Comparison of ENCODE assay signal across 1 cellular context in the genomic region with DNA sequence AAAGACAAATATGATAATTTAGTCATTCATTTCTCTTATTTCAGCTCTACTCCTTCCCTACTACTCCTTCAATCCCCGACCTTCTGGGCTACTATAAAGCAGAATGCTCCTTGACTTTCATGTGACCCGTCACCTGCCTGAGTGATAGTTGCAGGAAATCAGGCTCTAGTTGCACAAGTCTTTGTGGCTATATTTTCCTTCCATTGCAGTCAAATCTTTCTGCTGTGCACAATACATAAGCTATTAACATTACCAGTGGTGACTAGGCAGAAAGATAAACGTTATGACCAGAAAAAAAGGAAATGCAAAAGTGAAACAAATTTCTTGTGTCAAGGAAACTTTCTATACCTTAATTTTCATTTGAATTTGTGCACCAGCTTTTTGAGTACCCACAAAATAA.
TF ChIP-seq lines count a peak whose summit lies in the region.

No MANE protein-coding gene starts in this region.

TF ChIP-seq in K562, 482 proteins besides CTCF, POLR2A, EP300 and RAD21 (continued from another document and continues in another):
- TF ChIP-seq, protein P1, sequence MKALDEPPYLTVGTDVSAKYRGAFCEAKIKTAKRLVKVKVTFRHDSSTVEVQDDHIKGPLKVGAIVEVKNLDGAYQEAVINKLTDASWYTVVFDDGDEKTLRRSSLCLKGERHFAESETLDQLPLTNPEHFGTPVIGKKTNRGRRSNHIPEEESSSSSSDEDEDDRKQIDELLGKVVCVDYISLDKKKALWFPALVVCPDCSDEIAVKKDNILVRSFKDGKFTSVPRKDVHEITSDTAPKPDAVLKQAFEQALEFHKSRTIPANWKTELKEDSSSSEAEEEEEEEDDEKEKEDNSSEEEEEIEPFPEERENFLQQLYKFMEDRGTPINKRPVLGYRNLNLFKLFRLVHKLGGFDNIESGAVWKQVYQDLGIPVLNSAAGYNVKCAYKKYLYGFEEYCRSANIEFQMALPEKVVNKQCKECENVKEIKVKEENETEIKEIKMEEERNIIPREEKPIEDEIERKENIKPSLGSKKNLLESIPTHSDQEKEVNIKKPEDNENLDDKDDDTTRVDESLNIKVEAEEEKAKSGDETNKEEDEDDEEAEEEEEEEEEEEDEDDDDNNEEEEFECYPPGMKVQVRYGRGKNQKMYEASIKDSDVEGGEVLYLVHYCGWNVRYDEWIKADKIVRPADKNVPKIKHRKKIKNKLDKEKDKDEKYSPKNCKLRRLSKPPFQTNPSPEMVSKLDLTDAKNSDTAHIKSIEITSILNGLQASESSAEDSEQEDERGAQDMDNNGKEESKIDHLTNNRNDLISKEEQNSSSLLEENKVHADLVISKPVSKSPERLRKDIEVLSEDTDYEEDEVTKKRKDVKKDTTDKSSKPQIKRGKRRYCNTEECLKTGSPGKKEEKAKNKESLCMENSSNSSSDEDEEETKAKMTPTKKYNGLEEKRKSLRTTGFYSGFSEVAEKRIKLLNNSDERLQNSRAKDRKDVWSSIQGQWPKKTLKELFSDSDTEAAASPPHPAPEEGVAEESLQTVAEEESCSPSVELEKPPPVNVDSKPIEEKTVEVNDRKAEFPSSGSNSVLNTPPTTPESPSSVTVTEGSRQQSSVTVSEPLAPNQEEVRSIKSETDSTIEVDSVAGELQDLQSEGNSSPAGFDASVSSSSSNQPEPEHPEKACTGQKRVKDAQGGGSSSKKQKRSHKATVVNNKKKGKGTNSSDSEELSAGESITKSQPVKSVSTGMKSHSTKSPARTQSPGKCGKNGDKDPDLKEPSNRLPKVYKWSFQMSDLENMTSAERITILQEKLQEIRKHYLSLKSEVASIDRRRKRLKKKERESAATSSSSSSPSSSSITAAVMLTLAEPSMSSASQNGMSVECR (CRISPR knock-in tag; IDR thresholded peaks at IDR 0.05) = no peak
- TF ChIP-seq CTBP1 (IDR thresholded peaks at IDR 0.05; ENCODE audit: borderline replicate concordance) = no peak
- 0 out of 2 replicates have a peak, but pooled peaks have one; percentile 26 for TF ChIP-seq JUND (IDR thresholded peaks at IDR 0.05; ENCODE audit: borderline replicate concordance, low read depth, low read length)
- peak; percentile 31; the same call in 1 of the 3 replicates for TF ChIP-seq JUND (tag; IDR thresholded peaks at IDR 0.05; ENCODE audit: borderline replicate concordance, low read depth, low read length)
- no peak for TF ChIP-seq HIVEP1 (CRISPR knock-in tag; IDR thresholded peaks at IDR 0.05)
- no peak for TF ChIP-seq SP2 (IDR thresholded peaks at IDR 0.05; ENCODE audit: extremely low read depth, low read depth, low read length, poor library complexity, severe bottlenecking)
- TF ChIP-seq, protein P2, sequence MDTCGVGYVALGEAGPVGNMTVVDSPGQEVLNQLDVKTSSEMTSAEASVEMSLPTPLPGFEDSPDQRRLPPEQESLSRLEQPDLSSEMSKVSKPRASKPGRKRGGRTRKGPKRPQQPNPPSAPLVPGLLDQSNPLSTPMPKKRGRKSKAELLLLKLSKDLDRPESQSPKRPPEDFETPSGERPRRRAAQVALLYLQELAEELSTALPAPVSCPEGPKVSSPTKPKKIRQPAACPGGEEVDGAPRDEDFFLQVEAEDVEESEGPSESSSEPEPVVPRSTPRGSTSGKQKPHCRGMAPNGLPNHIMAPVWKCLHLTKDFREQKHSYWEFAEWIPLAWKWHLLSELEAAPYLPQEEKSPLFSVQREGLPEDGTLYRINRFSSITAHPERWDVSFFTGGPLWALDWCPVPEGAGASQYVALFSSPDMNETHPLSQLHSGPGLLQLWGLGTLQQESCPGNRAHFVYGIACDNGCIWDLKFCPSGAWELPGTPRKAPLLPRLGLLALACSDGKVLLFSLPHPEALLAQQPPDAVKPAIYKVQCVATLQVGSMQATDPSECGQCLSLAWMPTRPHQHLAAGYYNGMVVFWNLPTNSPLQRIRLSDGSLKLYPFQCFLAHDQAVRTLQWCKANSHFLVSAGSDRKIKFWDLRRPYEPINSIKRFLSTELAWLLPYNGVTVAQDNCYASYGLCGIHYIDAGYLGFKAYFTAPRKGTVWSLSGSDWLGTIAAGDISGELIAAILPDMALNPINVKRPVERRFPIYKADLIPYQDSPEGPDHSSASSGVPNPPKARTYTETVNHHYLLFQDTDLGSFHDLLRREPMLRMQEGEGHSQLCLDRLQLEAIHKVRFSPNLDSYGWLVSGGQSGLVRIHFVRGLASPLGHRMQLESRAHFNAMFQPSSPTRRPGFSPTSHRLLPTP (IDR thresholded peaks at IDR 0.05; ENCODE audit: borderline replicate concordance, extremely low read depth, insufficient read length) = no peak
- TF ChIP-seq, protein P3, sequence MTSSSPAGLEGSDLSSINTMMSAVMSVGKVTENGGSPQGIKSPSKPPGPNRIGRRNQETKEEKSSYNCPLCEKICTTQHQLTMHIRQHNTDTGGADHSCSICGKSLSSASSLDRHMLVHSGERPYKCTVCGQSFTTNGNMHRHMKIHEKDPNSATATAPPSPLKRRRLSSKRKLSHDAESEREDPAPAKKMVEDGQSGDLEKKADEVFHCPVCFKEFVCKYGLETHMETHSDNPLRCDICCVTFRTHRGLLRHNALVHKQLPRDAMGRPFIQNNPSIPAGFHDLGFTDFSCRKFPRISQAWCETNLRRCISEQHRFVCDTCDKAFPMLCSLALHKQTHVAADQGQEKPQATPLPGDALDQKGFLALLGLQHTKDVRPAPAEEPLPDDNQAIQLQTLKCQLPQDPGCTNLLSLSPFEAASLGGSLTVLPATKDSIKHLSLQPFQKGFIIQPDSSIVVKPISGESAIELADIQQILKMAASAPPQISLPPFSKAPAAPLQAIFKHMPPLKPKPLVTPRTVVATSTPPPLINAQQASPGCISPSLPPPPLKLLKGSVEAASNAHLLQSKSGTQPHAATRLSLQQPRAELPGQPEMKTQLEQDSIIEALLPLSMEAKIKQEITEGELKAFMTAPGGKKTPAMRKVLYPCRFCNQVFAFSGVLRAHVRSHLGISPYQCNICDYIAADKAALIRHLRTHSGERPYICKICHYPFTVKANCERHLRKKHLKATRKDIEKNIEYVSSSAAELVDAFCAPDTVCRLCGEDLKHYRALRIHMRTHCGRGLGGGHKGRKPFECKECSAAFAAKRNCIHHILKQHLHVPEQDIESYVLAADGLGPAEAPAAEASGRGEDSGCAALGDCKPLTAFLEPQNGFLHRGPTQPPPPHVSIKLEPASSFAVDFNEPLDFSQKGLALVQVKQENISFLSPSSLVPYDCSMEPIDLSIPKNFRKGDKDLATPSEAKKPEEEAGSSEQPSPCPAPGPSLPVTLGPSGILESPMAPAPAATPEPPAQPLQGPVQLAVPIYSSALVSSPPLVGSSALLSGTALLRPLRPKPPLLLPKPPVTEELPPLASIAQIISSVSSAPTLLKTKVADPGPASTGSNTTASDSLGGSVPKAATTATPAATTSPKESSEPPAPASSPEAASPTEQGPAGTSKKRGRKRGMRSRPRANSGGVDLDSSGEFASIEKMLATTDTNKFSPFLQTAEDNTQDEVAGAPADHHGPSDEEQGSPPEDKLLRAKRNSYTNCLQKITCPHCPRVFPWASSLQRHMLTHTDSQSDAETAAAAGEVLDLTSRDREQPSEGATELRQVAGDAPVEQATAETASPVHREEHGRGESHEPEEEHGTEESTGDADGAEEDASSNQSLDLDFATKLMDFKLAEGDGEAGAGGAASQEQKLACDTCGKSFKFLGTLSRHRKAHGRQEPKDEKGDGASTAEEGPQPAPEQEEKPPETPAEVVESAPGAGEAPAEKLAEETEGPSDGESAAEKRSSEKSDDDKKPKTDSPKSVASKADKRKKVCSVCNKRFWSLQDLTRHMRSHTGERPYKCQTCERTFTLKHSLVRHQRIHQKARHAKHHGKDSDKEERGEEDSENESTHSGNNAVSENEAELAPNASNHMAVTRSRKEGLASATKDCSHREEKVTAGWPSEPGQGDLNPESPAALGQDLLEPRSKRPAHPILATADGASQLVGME (CRISPR knock-in tag; IDR thresholded peaks at IDR 0.05) = no peak
- TF ChIP-seq ZFPM2 (CRISPR knock-in tag; IDR thresholded peaks at IDR 0.05) = no peak
- TF ChIP-seq KLF6 (CRISPR knock-in tag; IDR thresholded peaks at IDR 0.05; ENCODE audit: borderline replicate concordance) = no peak
- TF ChIP-seq SP1 (CRISPR knock-in tag; IDR thresholded peaks at IDR 0.05) = no peak
- no peak for TF ChIP-seq TGIF2 (CRISPR knock-in tag; IDR thresholded peaks at IDR 0.05)
- no peak for TF ChIP-seq ZNF197 (CRISPR knock-in tag; IDR thresholded peaks at IDR 0.05; ENCODE audit: low read depth)
- TF ChIP-seq BCL6 (CRISPR knock-in tag; IDR thresholded peaks at IDR 0.05) = no peak
- TF ChIP-seq, protein P4, sequence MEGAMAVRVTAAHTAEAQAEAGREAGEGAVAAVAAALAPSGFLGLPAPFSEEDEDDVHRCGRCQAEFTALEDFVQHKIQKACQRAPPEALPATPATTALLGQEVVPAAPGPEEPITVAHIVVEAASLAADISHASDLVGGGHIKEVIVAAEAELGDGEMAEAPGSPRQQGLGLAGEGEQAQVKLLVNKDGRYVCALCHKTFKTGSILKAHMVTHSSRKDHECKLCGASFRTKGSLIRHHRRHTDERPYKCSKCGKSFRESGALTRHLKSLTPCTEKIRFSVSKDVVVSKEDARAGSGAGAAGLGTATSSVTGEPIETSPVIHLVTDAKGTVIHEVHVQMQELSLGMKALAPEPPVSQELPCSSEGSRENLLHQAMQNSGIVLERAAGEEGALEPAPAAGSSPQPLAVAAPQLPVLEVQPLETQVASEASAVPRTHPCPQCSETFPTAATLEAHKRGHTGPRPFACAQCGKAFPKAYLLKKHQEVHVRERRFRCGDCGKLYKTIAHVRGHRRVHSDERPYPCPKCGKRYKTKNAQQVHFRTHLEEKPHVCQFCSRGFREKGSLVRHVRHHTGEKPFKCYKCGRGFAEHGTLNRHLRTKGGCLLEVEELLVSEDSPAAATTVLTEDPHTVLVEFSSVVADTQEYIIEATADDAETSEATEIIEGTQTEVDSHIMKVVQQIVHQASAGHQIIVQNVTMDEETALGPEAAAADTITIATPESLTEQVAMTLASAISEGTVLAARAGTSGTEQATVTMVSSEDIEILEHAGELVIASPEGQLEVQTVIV (CRISPR knock-in tag; IDR thresholded peaks at IDR 0.05; ENCODE audit: borderline replicate concordance) = no peak
- TF ChIP-seq, protein P5, sequence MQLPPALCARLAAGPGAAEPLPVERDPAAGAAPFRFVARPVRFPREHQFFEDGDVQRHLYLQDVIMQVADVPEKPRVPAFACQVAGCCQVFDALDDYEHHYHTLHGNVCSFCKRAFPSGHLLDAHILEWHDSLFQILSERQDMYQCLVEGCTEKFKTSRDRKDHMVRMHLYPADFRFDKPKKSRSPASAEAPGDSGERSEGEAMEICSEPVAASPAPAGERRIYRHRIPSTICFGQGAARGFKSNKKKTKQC (CRISPR knock-in tag; IDR thresholded peaks at IDR 0.05) = no peak
- TF ChIP-seq, protein P6, sequence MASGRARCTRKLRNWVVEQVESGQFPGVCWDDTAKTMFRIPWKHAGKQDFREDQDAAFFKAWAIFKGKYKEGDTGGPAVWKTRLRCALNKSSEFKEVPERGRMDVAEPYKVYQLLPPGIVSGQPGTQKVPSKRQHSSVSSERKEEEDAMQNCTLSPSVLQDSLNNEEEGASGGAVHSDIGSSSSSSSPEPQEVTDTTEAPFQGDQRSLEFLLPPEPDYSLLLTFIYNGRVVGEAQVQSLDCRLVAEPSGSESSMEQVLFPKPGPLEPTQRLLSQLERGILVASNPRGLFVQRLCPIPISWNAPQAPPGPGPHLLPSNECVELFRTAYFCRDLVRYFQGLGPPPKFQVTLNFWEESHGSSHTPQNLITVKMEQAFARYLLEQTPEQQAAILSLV (tag; IDR thresholded peaks at IDR 0.05) = no peak
- TF ChIP-seq CSDE1 (IDR thresholded peaks at IDR 0.05) = no peak
- TF ChIP-seq TARDBP (IDR thresholded peaks at IDR 0.05) = no peak
- TF ChIP-seq, protein P7, sequence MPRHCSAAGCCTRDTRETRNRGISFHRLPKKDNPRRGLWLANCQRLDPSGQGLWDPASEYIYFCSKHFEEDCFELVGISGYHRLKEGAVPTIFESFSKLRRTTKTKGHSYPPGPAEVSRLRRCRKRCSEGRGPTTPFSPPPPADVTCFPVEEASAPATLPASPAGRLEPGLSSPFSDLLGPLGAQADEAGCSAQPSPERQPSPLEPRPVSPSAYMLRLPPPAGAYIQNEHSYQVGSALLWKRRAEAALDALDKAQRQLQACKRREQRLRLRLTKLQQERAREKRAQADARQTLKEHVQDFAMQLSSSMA (CRISPR knock-in tag; IDR thresholded peaks at IDR 0.05) = no peak
- no peak for TF ChIP-seq ZNF830 (CRISPR knock-in tag; IDR thresholded peaks at IDR 0.05)
